In the genomic region with DNA sequence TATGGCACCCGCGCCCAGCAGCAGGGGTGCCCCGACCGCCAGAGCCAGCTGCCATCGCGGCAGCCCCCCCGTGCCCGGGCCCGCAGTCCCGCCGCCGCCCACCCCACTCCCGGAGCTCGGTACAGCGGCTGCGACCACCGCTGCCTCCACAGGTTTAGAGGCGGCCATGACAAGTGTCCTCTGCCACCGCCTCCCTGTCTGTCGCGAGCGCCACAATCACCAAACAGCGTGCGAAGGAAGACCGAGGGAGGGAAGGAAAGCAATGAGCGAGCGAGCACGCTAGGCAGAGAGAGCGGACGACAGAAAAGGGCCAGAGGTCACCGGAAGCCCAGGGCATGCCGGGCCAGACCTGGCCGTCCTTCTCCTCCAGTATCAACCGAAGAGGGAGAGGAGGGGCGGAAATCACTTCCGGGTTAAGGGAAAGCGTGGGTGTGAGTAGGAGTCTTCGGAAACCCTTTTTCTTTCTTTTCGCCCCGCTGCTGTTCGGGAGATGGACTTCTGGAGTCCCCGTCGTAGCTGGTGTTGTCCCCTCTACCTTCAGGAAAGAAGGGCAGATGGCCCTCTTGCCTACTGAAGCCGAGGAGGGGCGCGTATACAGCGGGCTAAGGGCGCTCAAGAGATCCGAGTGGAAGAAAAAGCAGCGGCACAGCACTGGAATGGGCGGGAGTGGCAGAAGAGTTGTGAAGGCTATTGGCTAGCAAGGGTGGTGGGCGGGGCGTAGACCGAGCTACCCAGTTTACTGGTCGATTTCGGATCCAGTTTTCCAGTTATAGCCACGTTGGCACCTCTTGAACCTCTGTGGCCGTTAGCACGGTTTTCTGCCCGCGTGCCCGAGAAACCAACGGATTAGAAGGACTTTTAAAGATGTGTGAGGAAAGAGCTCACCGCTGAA, we compare ENCODE assay signal across 8 cellular contexts. TPM values are rescaled to one million over a fixed set of nuclear protein-coding genes. Genes with fewer than 3 reads are reported as not detected.
A peak's percentile ranks its signal among the peaks of the same experiment; 100 is the strongest.
DNase-seq lines count a peak whose midpoint lies in the region; ATAC-seq and TF ChIP-seq lines count a peak whose summit lies in the region.

Gene LNP1 (plus strand): TSS at position 758 of the 892 bp plus-strand sequence. CDS start 28,191 bp downstream, outside the sequence.
Gene TOMM70 (minus strand): TSS at position 308 of the 892 bp plus-strand sequence. CDS start 140 bp downstream, at position 168.

- H3K36me3 ChIP-seq in esophagus muscularis mucosa (no peaks in the 10 kb centered on the region), muscle layer of colon (ENCODE audit: insufficient read depth, low read length) (no peaks in the 10 kb centered on the region)

- no peaks in the 10 kb centered on the region for H3K9me3 ChIP-seq in esophagus muscularis mucosa
- no peaks in the 10 kb centered on the region for H3K9me3 ChIP-seq in muscle layer of colon (ENCODE audit: low read length)

- TF ChIP-seq EP300 in esophagus muscularis mucosa (IDR thresholded peaks at IDR 0.05), result no peak

- TF ChIP-seq CTCF in esophagus muscularis mucosa (IDR thresholded peaks at IDR 0.05), result no peak

- TF ChIP-seq POLR2A in esophagus muscularis mucosa (IDR thresholded peaks at IDR 0.05; ENCODE audit: low read depth), result no peak

- H3K4me1 ChIP-seq in esophagus muscularis mucosa, result peaks cover 39 to 62% (median 56%) of the 10 kb centered on the region in 4 donors
- peaks cover 33% of the 10 kb centered on the region for H3K4me1 ChIP-seq in muscle layer of colon (ENCODE audit: insufficient read depth, low read length)

- WGBS in esophagus muscularis mucosa, result under 1% methylated on average over 29 of the region's 64 CpGs

- intact Hi-C loops in esophagus muscularis mucosa (cut with DNase I), result loop anchor here (5.0 kb wide), 1 partner anchor 584 kb away; the partner anchor contains the start of gene CMSS1

- H3K27ac ChIP-seq in esophagus muscularis mucosa (replicated peaks in 1 of 4) (peak within 1 kb of the TSS; percentile 88 to 97 (median 92)), muscle layer of colon (ENCODE audit: low read depth, low read length) (peak within 1 kb of the TSS; percentile 80)

- no peaks in the 10 kb centered on the region for H3K27me3 ChIP-seq in esophagus muscularis mucosa
- H3K27me3 ChIP-seq in muscle layer of colon (ENCODE audit: control insufficient read depth in 1 of 2, insufficient read depth in 2 of 2, low read length in 2 of 2), result no peaks in the 10 kb centered on the region

- ATAC-seq in GM21737 (IDR thresholded peaks at IDR 0.05; ENCODE audit: unreplicated experiment), result peak; percentile 88

- H3K4me3 ChIP-seq in esophagus muscularis mucosa (peak within 1 kb of the TSS; percentile 73 to 99 (median 92)), muscle layer of colon (ENCODE audit: low read depth in 1 of 2, low read length in 2 of 2) (peak within 1 kb of the TSS; percentile 90 to 99)

- peak within 1 kb of the TSS; percentile 97 for H3K9ac ChIP-seq in muscle layer of colon (ENCODE audit: low read length)

- DNase-seq in DMS79 (lab: John Stamatoyannopoulos, UW) (peak; percentile 95), KG1 (lab: John Stamatoyannopoulos, UW) (peak; percentile 98), esophagus muscularis mucosa (ENCODE audit: extremely low spot score) (peak; percentile 99)
- peak; percentile 97 for DNase-seq in activated T-cell treated with anti-CD3 and anti-CD28 coated beads, Interleukin-2, amount 50 U/mL, for 48 hours
- peak; percentile 84 to 92 for DNase-seq in stimulated activated CD8-positive, alpha-beta memory T cell treated with anti-CD3 and anti-CD28 coated beads, Interleukin-7, amount 100 ng/mL, for 1 hour (ENCODE audit: low read depth in 2 of 2)

TF ChIP-seq in PFSK-1, 5 proteins besides CTCF, POLR2A, EP300 and RAD21:
- TF ChIP-seq SIN3A (IDR thresholded peaks at IDR 0.05; ENCODE audit: borderline replicate concordance, insufficient read depth, low read length), result peak; percentile 90; the same call in 1 of the 2 replicates
- TF ChIP-seq REST (IDR thresholded peaks at IDR 0.05; ENCODE audit: insufficient read depth in 1 of 2, low read depth in 2 of 2, low read length in 2 of 2), result no peak
- no peak for TF ChIP-seq FOXP2 (optimal IDR thresholded peaks at IDR 0.05; ENCODE audit: borderline replicate concordance, extremely low read depth, extremely low read length, insufficient read depth)
- TF ChIP-seq TAF1 (IDR thresholded peaks at IDR 0.05; ENCODE audit: borderline replicate concordance, insufficient read depth, low read length), result peak; percentile 83
- peak; percentile 95 for TF ChIP-seq POLR2AphosphoS5 (IDR thresholded peaks at IDR 0.05; ENCODE audit: low read depth, low read length)

RNA-seq across cellular contexts. Expression of gene LNP1, which starts in this region (rescaled TPM):
- 0.87 TPM for polyA plus RNA-seq in PFSK-1 (2012; ENCODE audit: insufficient read length, low read depth)
- 1 to 10 TPM; 1.8 to 3.7 (median 2.4) TPM for total RNA-seq in esophagus muscularis mucosa

RNA-seq across cellular contexts. Expression of gene TOMM70, which starts in this region (rescaled TPM):
- polyA plus RNA-seq in PFSK-1 (2012; ENCODE audit: insufficient read length, low read depth), result 18.0 TPM
- 10 to 100 TPM; 43.4 to 50.6 (median 46.4) TPM for total RNA-seq in esophagus muscularis mucosa

Comparison
In these comparisons a context has a peak if more than half of its experiments do, and no peak if none do; other contexts are left out.
1. Peak in every context shown above with its lines: DNase-seq, ATAC-seq, H3K4me3 ChIP-seq and H3K27ac ChIP-seq.